1 cellular context compared by ENCODE assay signal in the genomic region with DNA sequence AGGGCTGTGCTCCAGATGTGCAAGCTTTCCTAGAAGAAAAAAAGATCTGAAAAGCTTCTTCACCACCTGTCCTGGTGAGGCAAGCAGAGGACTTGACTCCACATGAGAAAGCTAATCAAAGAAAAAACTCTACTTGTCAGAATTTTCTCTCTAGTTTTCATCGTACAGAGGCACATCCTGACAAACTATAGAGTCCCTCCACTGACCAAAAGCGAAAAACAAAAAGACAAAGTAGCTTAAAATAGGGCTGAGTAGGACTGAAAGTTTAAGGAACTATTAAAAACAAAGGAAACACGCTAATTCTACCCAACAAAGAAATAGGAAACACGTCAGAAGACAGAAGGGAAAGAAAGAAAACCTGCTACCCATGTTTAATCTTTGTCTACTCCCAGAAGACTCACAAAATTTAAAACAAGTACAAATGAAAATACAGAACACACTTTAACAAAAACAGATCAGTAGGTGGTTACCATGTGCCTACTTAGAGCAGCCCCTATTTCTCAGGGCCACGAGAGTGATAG.
TF ChIP-seq lines count a peak whose summit lies in the region.

No MANE protein-coding gene starts in this region.

TF ChIP-seq in WTC11, 78 proteins besides CTCF, POLR2A, EP300 and RAD21 (continued from another document):
- TF ChIP-seq, protein P1, sequence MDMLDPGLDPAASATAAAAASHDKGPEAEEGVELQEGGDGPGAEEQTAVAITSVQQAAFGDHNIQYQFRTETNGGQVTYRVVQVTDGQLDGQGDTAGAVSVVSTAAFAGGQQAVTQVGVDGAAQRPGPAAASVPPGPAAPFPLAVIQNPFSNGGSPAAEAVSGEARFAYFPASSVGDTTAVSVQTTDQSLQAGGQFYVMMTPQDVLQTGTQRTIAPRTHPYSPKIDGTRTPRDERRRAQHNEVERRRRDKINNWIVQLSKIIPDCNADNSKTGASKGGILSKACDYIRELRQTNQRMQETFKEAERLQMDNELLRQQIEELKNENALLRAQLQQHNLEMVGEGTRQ (CRISPR knock-in tag; IDR thresholded peaks at IDR 0.05), result no peak
- TF ChIP-seq, protein P2, sequence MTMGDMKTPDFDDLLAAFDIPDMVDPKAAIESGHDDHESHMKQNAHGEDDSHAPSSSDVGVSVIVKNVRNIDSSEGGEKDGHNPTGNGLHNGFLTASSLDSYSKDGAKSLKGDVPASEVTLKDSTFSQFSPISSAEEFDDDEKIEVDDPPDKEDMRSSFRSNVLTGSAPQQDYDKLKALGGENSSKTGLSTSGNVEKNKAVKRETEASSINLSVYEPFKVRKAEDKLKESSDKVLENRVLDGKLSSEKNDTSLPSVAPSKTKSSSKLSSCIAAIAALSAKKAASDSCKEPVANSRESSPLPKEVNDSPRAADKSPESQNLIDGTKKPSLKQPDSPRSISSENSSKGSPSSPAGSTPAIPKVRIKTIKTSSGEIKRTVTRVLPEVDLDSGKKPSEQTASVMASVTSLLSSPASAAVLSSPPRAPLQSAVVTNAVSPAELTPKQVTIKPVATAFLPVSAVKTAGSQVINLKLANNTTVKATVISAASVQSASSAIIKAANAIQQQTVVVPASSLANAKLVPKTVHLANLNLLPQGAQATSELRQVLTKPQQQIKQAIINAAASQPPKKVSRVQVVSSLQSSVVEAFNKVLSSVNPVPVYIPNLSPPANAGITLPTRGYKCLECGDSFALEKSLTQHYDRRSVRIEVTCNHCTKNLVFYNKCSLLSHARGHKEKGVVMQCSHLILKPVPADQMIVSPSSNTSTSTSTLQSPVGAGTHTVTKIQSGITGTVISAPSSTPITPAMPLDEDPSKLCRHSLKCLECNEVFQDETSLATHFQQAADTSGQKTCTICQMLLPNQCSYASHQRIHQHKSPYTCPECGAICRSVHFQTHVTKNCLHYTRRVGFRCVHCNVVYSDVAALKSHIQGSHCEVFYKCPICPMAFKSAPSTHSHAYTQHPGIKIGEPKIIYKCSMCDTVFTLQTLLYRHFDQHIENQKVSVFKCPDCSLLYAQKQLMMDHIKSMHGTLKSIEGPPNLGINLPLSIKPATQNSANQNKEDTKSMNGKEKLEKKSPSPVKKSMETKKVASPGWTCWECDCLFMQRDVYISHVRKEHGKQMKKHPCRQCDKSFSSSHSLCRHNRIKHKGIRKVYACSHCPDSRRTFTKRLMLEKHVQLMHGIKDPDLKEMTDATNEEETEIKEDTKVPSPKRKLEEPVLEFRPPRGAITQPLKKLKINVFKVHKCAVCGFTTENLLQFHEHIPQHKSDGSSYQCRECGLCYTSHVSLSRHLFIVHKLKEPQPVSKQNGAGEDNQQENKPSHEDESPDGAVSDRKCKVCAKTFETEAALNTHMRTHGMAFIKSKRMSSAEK (CRISPR knock-in tag; IDR thresholded peaks at IDR 0.05; ENCODE audit: borderline replicate concordance), result no peak
- TF ChIP-seq TEAD4 (CRISPR knock-in tag; IDR thresholded peaks at IDR 0.05) (no peak), NFE2L1 (CRISPR knock-in tag; IDR thresholded peaks at IDR 0.05) (no peak), TCF7 (CRISPR knock-in tag; IDR thresholded peaks at IDR 0.05; ENCODE audit: low read depth) (no peak)
- TF ChIP-seq, protein P3, sequence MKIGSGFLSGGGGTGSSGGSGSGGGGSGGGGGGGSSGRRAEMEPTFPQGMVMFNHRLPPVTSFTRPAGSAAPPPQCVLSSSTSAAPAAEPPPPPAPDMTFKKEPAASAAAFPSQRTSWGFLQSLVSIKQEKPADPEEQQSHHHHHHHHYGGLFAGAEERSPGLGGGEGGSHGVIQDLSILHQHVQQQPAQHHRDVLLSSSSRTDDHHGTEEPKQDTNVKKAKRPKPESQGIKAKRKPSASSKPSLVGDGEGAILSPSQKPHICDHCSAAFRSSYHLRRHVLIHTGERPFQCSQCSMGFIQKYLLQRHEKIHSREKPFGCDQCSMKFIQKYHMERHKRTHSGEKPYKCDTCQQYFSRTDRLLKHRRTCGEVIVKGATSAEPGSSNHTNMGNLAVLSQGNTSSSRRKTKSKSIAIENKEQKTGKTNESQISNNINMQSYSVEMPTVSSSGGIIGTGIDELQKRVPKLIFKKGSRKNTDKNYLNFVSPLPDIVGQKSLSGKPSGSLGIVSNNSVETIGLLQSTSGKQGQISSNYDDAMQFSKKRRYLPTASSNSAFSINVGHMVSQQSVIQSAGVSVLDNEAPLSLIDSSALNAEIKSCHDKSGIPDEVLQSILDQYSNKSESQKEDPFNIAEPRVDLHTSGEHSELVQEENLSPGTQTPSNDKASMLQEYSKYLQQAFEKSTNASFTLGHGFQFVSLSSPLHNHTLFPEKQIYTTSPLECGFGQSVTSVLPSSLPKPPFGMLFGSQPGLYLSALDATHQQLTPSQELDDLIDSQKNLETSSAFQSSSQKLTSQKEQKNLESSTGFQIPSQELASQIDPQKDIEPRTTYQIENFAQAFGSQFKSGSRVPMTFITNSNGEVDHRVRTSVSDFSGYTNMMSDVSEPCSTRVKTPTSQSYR (CRISPR knock-in tag; IDR thresholded peaks at IDR 0.05), result no peak
- TF ChIP-seq, protein P4, sequence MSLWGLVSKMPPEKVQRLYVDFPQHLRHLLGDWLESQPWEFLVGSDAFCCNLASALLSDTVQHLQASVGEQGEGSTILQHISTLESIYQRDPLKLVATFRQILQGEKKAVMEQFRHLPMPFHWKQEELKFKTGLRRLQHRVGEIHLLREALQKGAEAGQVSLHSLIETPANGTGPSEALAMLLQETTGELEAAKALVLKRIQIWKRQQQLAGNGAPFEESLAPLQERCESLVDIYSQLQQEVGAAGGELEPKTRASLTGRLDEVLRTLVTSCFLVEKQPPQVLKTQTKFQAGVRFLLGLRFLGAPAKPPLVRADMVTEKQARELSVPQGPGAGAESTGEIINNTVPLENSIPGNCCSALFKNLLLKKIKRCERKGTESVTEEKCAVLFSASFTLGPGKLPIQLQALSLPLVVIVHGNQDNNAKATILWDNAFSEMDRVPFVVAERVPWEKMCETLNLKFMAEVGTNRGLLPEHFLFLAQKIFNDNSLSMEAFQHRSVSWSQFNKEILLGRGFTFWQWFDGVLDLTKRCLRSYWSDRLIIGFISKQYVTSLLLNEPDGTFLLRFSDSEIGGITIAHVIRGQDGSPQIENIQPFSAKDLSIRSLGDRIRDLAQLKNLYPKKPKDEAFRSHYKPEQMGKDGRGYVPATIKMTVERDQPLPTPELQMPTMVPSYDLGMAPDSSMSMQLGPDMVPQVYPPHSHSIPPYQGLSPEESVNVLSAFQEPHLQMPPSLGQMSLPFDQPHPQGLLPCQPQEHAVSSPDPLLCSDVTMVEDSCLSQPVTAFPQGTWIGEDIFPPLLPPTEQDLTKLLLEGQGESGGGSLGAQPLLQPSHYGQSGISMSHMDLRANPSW (CRISPR knock-in tag; conservative IDR thresholded peaks at IDR 0.05; ENCODE audit: low read depth), result no peak
- TF ChIP-seq, protein P5, sequence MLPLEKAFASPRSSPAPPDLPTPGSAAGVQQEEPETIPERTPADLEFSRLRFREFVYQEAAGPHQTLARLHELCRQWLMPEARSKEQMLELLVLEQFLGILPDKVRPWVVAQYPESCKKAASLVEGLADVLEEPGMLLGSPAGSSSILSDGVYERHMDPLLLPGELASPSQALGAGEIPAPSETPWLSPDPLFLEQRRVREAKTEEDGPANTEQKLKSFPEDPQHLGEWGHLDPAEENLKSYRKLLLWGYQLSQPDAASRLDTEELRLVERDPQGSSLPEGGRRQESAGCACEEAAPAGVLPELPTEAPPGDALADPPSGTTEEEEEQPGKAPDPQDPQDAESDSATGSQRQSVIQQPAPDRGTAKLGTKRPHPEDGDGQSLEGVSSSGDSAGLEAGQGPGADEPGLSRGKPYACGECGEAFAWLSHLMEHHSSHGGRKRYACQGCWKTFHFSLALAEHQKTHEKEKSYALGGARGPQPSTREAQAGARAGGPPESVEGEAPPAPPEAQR (CRISPR knock-in tag; IDR thresholded peaks at IDR 0.05), result no peak
- TF ChIP-seq, protein P6, sequence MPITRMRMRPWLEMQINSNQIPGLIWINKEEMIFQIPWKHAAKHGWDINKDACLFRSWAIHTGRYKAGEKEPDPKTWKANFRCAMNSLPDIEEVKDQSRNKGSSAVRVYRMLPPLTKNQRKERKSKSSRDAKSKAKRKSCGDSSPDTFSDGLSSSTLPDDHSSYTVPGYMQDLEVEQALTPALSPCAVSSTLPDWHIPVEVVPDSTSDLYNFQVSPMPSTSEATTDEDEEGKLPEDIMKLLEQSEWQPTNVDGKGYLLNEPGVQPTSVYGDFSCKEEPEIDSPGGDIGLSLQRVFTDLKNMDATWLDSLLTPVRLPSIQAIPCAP (CRISPR knock-in tag; IDR thresholded peaks at IDR 0.05), result no peak
